ENCODE assay signal across 8 cellular contexts in genomic region chr2:191115391-191115790, GRCh38. TPM values are rescaled to one million over a fixed set of nuclear protein-coding genes. Genes with fewer than 3 reads are reported as not detected.
DNase-seq lines count a peak whose midpoint lies in the region; ATAC-seq, FAIRE-seq and TF ChIP-seq lines count a peak whose summit lies in the region.

No MANE protein-coding gene starts in this region.

- DNase-seq in GM19239 (ENCODE audit: insufficient read length, low spot score) (no peak), glutamatergic neuron (no peak), islet precursor cell (no peak), NCI-H1417 treated with DMSO at 0.1 percent for 48 hours (lab: John Stamatoyannopoulos, UW) (no peak)
- DNase-seq in activated T-cell treated with anti-CD3 and anti-CD28 coated beads, Interleukin-2, amount 50 U/mL, for 72 hours, result peak; percentile 71 to 80
- DNase-seq in stimulated activated CD4-positive, alpha-beta T cell treated with anti-CD3 and anti-CD28 coated beads, Interleukin-4, amount 100 ng/mL, for 24 hours, result peak; percentile 75

- H3K4me3 Mint-ChIP-seq in activated T-cell treated with anti-CD3 and anti-CD28 coated beads, Interleukin-2, amount 50 U/mL, for 72 hours, result peak overlapping the region; percentile 54 to 77
- H3K4me3 Mint-ChIP-seq in glutamatergic neuron (ENCODE audit: unreplicated experiment), result no peak overlapping the region

- FAIRE-seq in GM19239 (lab: Jason Lieb, UNC), result peak; percentile 80

- TF ChIP-seq CTCF in glutamatergic neuron (IDR thresholded peaks at IDR 0.05; ENCODE audit: partially characterized antibody, unreplicated experiment), result no peak

- H3K27ac Mint-ChIP-seq in activated T-cell treated with anti-CD3 and anti-CD28 coated beads, Interleukin-2, amount 50 U/mL, for 72 hours, result peak overlapping the region; percentile 91
- no peak overlapping the region for H3K27ac Mint-ChIP-seq in glutamatergic neuron (ENCODE audit: unreplicated experiment)

- H3K36me3 Mint-ChIP-seq in activated T-cell treated with anti-CD3 and anti-CD28 coated beads, Interleukin-2, amount 50 U/mL, for 72 hours (ENCODE audit: insufficient read depth in 2 of 2), result peaks cover 3 to 13% of the 10 kb centered on the region in 2 donors
- H3K36me3 Mint-ChIP-seq in glutamatergic neuron (ENCODE audit: unreplicated experiment), result no peaks in the 10 kb centered on the region

- ATAC-seq in HG03439 (IDR thresholded peaks at IDR 0.05; ENCODE audit: unreplicated experiment) (peak; percentile 57), HG02840 (IDR thresholded peaks at IDR 0.05; ENCODE audit: low FRiP score, unreplicated experiment) (no peak)
- peak; percentile 76 to 82 for ATAC-seq in activated T-cell treated with anti-CD3 and anti-CD28 coated beads, Interleukin-2, amount 50 U/mL, for 72 hours (replicated peaks in 1 of 2)

- H3K4me1 Mint-ChIP-seq in activated T-cell treated with anti-CD3 and anti-CD28 coated beads, Interleukin-2, amount 50 U/mL, for 72 hours (ENCODE audit: low read depth), result peaks cover 89% of the 10 kb centered on the region
- no peaks in the 10 kb centered on the region for H3K4me1 Mint-ChIP-seq in glutamatergic neuron (ENCODE audit: low read depth, unreplicated experiment)

- H3K27me3 Mint-ChIP-seq in activated T-cell treated with anti-CD3 and anti-CD28 coated beads, Interleukin-2, amount 50 U/mL, for 72 hours (ENCODE audit: low read depth), result no peaks in the 10 kb centered on the region
- no peaks in the 10 kb centered on the region for H3K27me3 Mint-ChIP-seq in glutamatergic neuron (ENCODE audit: unreplicated experiment)

- no peaks in the 10 kb centered on the region for H3K9me3 Mint-ChIP-seq in activated T-cell treated with anti-CD3 and anti-CD28 coated beads, Interleukin-2, amount 50 U/mL, for 72 hours
- no peaks in the 10 kb centered on the region for H3K9me3 Mint-ChIP-seq in glutamatergic neuron (ENCODE audit: unreplicated experiment)

RNA-seq across cellular contexts. Expression of gene STAT4, which starts 35.4 kb away (rescaled TPM):
- total RNA-seq in activated T-cell treated with anti-CD3 and anti-CD28 coated beads, Interleukin-2, amount 50 U/mL, for 72 hours, result 100 to 1,000 TPM; 104 to 125 TPM
- total RNA-seq in glutamatergic neuron (ENCODE audit: unreplicated experiment), result 0.74 TPM

Comparison
In these comparisons a context has a peak if more than half of its experiments do, and no peak if none do; other contexts are left out.
1. DNase-seq: peak in activated T-cell treated with anti-CD3 and anti-CD28 coated beads, Interleukin-2, amount 50 U/mL, for 72 hours (2 of 2) and stimulated activated CD4-positive, alpha-beta T cell treated with anti-CD3 and anti-CD28 coated beads, Interleukin-4, amount 100 ng/mL, for 24 hours (single experiment); none in GM19239 (single experiment), glutamatergic neuron (single experiment), islet precursor cell (single experiment) and NCI-H1417 treated with DMSO at 0.1 percent for 48 hours (single experiment).
2. RNA of gene STAT4, which starts 35.4 kb away (total RNA-seq): 104 to 125 TPM in activated T-cell treated with anti-CD3 and anti-CD28 coated beads, Interleukin-2, amount 50 U/mL, for 72 hours; 0.74 TPM in glutamatergic neuron (single experiment); every median in the first group is over 10 times any median in the second.